1 cellular context compared by ENCODE assay signal in the genomic region with DNA sequence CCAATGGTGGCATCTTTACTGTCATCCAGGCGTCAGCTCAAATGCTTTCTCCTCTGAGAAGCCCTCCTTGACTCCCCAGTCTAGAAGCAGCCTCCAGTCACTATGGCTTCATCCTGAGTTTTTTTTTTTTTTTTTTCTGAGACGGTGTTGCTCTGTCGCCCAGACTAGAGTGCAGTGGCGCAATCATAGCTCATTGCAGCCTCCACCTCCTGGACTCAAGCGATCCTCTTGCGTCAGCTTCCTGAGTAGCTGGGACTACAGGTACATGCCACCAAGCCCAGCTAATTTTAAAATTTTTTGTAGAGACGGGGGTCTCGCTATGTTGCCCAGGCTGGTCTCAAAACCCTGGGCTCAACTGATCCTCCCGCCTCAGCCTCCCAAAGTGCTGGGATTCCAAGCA.
TF ChIP-seq lines count a peak whose summit lies in the region.

No MANE protein-coding gene starts in this region.

TF ChIP-seq in HepG2, 621 proteins besides CTCF, POLR2A, EP300 and RAD21:
- peak; percentile 68; the same call in 1 of the 2 replicates for TF ChIP-seq ZNF362 (CRISPR knock-in tag; IDR thresholded peaks at IDR 0.05; ENCODE audit: borderline replicate concordance)
- peak; percentile 95 for TF ChIP-seq ZFP90 (CRISPR knock-in tag; IDR thresholded peaks at IDR 0.05; ENCODE audit: borderline replicate concordance)
- 0 out of 2 replicates have a peak, but pooled peaks have one; percentile 37 for TF ChIP-seq GATAD2A (CRISPR knock-in tag; IDR thresholded peaks at IDR 0.05)
- peak; percentile 84 for TF ChIP-seq CEBPG (CRISPR knock-in tag; IDR thresholded peaks at IDR 0.05)
- TF ChIP-seq PHF21A (CRISPR knock-in tag; IDR thresholded peaks at IDR 0.05), result no peak
- TF ChIP-seq ZNF350 (CRISPR knock-in tag; IDR thresholded peaks at IDR 0.05; ENCODE audit: borderline replicate concordance, low read depth), result peak; percentile 37; the same call in 1 of the 2 replicates
- peak; percentile 33; the same call in 1 of the 2 replicates for TF ChIP-seq GABPB1 (CRISPR knock-in tag; IDR thresholded peaks at IDR 0.05)
- TF ChIP-seq CEBPB (IDR thresholded peaks at IDR 0.05; ENCODE audit: borderline replicate concordance, low read depth, low read length), result peak; percentile 92
- TF ChIP-seq ATF4 (CRISPR knock-in tag; IDR thresholded peaks at IDR 0.05), result peak in 1 of 2 experiments; percentile 92; a peak in 2 of 4 replicates
- TF ChIP-seq ZNF770 (CRISPR knock-in tag; IDR thresholded peaks at IDR 0.05), result peak; percentile 82
- TF ChIP-seq, protein P1, sequence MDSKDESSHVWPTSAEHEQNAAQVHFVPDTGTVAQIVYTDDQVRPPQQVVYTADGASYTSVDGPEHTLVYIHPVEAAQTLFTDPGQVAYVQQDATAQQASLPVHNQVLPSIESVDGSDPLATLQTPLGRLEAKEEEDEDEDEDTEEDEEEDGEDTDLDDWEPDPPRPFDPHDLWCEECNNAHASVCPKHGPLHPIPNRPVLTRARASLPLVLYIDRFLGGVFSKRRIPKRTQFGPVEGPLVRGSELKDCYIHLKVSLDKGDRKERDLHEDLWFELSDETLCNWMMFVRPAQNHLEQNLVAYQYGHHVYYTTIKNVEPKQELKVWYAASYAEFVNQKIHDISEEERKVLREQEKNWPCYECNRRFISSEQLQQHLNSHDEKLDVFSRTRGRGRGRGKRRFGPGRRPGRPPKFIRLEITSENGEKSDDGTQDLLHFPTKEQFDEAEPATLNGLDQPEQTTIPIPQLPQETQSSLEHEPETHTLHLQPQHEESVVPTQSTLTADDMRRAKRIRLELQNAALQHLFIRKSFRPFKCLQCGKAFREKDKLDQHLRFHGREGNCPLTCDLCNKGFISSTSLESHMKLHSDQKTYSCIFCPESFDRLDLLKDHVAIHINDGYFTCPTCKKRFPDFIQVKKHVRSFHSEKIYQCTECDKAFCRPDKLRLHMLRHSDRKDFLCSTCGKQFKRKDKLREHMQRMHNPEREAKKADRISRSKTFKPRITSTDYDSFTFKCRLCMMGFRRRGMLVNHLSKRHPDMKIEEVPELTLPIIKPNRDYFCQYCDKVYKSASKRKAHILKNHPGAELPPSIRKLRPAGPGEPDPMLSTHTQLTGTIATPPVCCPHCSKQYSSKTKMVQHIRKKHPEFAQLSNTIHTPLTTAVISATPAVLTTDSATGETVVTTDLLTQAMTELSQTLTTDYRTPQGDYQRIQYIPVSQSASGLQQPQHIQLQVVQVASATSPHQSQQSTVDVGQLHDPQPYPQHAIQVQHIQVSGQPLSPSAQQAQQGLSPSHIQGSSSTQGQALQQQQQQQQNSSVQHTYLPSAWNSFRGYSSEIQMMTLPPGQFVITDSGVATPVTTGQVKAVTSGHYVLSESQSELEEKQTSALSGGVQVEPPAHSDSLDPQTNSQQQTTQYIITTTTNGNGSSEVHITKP (CRISPR knock-in tag; IDR thresholded peaks at IDR 0.05; ENCODE audit: low read depth), result no peak
- no peak for TF ChIP-seq ZSCAN20 (CRISPR knock-in tag; IDR thresholded peaks at IDR 0.05; ENCODE audit: borderline replicate concordance)
